Comparison of ENCODE assay signal across 6 cellular contexts in the genomic region with DNA sequence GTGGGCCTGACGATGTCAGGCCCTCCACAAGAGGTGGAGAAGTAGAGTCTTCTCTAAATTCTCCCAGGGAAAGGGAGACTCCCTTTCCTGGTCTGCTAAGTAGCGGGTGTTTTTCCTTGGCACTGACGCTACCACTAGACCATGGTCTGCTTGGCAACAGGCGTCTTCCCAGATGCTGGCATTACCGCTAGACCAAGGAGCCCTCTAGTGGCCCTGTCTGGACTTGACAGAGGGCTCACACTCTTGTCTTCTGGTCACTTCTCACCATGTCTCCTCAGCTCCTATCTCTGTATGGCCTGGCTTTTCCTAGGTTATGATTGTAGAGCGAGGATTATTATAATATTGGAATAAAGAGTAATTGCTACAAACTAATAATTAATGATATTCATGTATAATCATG. TPM values are rescaled to one million over a fixed set of nuclear protein-coding genes. Genes with fewer than 3 reads are reported as not detected.
"Had no signal": no experiment of that assay in that cellular context is flagged by ENCODE, and none has a peak within 500 bp of the region (broad histone marks: within the 10 kb centered on the region; RNA-seq: fewer than 3 reads in every experiment).

No MANE protein-coding gene starts in this region.

RNA-seq across cellular contexts. Expression of a gene that starts 51.1 kb away (rescaled TPM):
- total RNA-seq: activated CD4-positive, alpha-beta T cell treated with anti-CD3 and anti-CD28 coated beads, Interleukin-2, amount 10 ng/mL, durations not matched to agents 24 days and 14 days; activated CD8-positive, alpha-beta T cell treated with anti-CD3 and anti-CD28 coated beads, Interleukin-2, amount 10 ng/mL, durations not matched to agents 7 days and 5 days; activated T-helper 2 cell treated with anti-CD3 and anti-CD28 coated beads, Interferon-gamma antibody, Interleukin-2, Interleukin-4, amounts not matched to agents 10 μg/mL and 5 μg/mL and 100 μg/mL, durations not matched to agents 14 hours and 24 hours and 36 hours; cardiac septum; lung microvascular endothelial cell; natural killer cell treated with Interleukin-12 subunit alpha and Interleukin-12 subunit beta and Interleukin-15 and Interleukin-18, amount 100 ng/mL, for 72 hours had no signal
